In the genomic region with DNA sequence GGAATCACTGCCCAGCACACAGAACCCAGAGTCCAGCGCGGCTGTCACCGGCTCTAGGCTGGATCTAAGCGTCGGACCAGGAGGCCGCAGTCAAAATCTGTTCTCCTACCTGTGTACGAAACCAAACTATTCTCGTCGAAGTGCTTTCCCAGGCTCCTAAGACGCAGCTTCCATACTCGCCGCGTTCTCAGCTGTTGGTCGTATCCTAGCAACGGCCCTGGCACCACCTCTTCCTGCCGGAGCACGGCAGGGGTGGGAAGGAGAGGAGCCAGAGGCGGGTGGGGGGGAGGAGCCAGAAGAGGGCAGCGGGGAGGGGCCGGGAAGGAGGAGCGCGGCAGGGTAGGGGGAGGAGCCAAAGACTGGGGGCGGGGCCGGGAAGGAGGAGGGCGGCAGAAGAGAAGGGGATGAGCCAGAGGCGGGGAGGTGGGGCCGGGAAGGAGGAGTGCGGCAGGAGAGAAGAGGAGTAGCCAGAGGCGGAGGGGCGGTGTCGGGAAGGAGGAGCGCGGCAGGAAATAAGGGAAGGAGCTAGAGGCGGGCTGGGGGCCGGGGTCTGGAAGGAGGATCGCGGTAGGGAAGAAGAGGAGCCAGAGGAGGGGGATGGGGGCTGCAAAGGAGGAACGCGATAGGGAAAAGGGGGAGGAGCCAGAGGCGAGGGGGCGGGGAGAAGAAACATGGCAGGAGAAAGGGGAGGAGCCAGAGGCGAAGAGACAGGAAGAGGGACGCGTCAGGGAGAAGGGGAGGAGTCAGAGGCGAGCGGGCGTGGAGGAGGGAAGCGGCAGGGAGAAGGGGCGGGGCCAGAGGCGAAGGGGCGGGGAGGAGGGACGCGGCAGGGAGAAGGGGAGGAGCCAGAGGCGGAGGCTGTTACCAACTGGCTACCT, we compare ENCODE assay signal across 8 cellular contexts. TPM values are rescaled to one million over a fixed set of nuclear protein-coding genes. Genes with fewer than 3 reads are reported as not detected.
DNase-seq lines count a peak whose midpoint lies in the region; ATAC-seq and TF ChIP-seq lines count a peak whose summit lies in the region.

Gene IQUB, minus strand, starts transcription at position 213 of the 878 bp plus-strand sequence. CDS start 22,255 bp downstream, outside the sequence.

- DNase-seq in NCI-H748 treated with DMSO at 0.1 percent for 48 hours (lab: John Stamatoyannopoulos, UW), result peak; percentile 99
- peak; percentile 98 to 99 for DNase-seq in activated CD4-positive, alpha-beta T cell treated with anti-CD3 and anti-CD28 coated beads, Interleukin-2, amount 50 U/mL, for 48 hours
- peak; percentile 93 to 97 for DNase-seq in dermis microvascular lymphatic vessel endothelial cell (ENCODE audit: low read depth in 2 of 2)
- DNase-seq in right lobe of liver, result peak; percentile 99
- peak; percentile 97 for DNase-seq in stimulated activated CD4-positive, alpha-beta T cell treated with anti-CD3 and anti-CD28 coated beads, Interleukin-4, amount 100 ng/mL, for 24 hours

- H3K9me3 ChIP-seq in right lobe of liver, result no peaks in the 10 kb centered on the region

- H3K4me1 ChIP-seq in right lobe of liver, result peaks cover 0 to 5% (median 0%) of the 10 kb centered on the region in 4 donors

- H3K27me3 ChIP-seq in right lobe of liver, result no peaks in the 10 kb centered on the region

- intact Hi-C loops in right lobe of liver (cut with DNase I), result no loop called here

- peak within 1 kb of the TSS; percentile 49 for H3K27ac ChIP-seq in C4-2B
- peak within 1 kb of the TSS; percentile 35 to 63 (median 61) for H3K27ac ChIP-seq in right lobe of liver

- ATAC-seq in GM19395 (IDR thresholded peaks at IDR 0.05; ENCODE audit: unreplicated experiment) (peak; percentile 83), HG03558 (IDR thresholded peaks at IDR 0.05; ENCODE audit: extremely low read depth, unreplicated experiment) (peak; percentile 67), right lobe of liver (peak; percentile 94 to 96 (median 96))

- WGBS in right lobe of liver (ENCODE audit: insufficient coverage, low coverage, low lambda C conversion rate, missing lambda C conversion rate), result under 1% methylated on average over 44 of the region's 54 CpGs

- peak within 1 kb of the TSS; percentile 45 to 60 (median 56) for H3K4me3 ChIP-seq in right lobe of liver

- no peak for TF ChIP-seq POLR2A in right lobe of liver (IDR thresholded peaks at IDR 0.05)

- no peak for TF ChIP-seq CTCF in C4-2B (conservative IDR thresholded peaks at IDR 0.05)
- TF ChIP-seq CTCF in right lobe of liver (IDR thresholded peaks at IDR 0.05), result no peak

- no peaks in the 10 kb centered on the region for H3K36me3 ChIP-seq in right lobe of liver

RNA-seq across cellular contexts. Expression of gene IQUB, which starts in this region (rescaled TPM):
- total RNA-seq in dermis microvascular lymphatic vessel endothelial cell (0.13 TPM in 2 replicates), right lobe of liver (under 1 TPM in 4 of 6 experiments, not detected in 2; 0.06 to 0.19 (median 0.10) TPM)

Comparison
In these comparisons a context has a peak if more than half of its experiments do, and no peak if none do; other contexts are left out.
1. Peak in every context shown above with its lines: DNase-seq, ATAC-seq, H3K4me3 ChIP-seq and H3K27ac ChIP-seq.
2. Peak in DNase-seq in dermis microvascular lymphatic vessel endothelial cell; RNA of the gene not detected or under 1 TPM.
3. Peak in DNase-seq, ATAC-seq, H3K4me3 ChIP-seq and H3K27ac ChIP-seq in right lobe of liver; RNA of the gene not detected or under 1 TPM.